In the genomic region with DNA sequence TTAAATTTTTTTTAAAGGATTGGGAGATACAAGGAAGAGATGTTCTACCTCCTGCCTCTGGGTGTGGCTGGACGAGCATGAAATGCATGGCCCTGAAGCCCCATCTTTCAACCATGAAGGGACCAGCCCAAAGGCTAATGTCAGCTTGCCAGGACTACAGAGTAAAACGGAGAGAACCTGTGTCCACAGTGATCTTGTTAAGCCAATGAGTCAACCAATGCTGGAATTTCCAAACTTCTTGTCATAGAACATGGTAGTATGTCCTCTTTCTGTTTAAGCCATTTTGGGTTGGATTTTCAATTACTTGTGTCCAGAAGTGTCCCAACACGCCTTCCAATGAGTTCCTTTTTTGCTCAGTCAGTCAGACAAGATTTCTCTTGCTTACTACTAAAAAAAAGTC, we compare ENCODE assay signal across 18 cellular contexts.
"Had no signal": no experiment of that assay in that cellular context is flagged by ENCODE, and none has a peak within 500 bp of the region (broad histone marks: within the 10 kb centered on the region; RNA-seq: fewer than 3 reads in every experiment).

No MANE protein-coding gene starts in this region.

- H3K9me3 ChIP-seq: esophagus muscularis mucosa, heart right ventricle, mucosa of descending colon, neutrophil, right atrium auricular region, suprapubic skin, thyroid gland, uterus had no signal

- H3K9me3 Mint-ChIP-seq: dendritic cell treated with granulocyte-macrophage colony-stimulating factor and Interleukin-4, amounts not matched to agents 40 ng/mL and 50 ng/mL, for 4 days; naive thymus-derived CD8-positive, alpha-beta T cell; type B pancreatic cell had no signal

- H3K4me2 ChIP-seq: smooth muscle cell had no signal

- H3K4me3 ChIP-seq: esophagus muscularis mucosa, heart right ventricle, mucosa of descending colon, right atrium auricular region, smooth muscle cell, suprapubic skin, thyroid gland, uterus had no signal

- H3K36me3 ChIP-seq: esophagus muscularis mucosa, heart right ventricle, neutrophil, right atrium auricular region, suprapubic skin, thyroid gland, uterus had no signal

- H3K4me1 ChIP-seq: esophagus muscularis mucosa, right atrium auricular region, suprapubic skin, uterus had no signal

- H3K27ac ChIP-seq: esophagus muscularis mucosa, heart right ventricle, neutrophil, right atrium auricular region, suprapubic skin, thyroid gland, uterus had no signal

- ATAC-seq: heart right ventricle; mucosa of descending colon; naive thymus-derived CD8-positive, alpha-beta T cell had no signal

- H3K4me3 Mint-ChIP-seq: dendritic cell treated with granulocyte-macrophage colony-stimulating factor and Interleukin-4, amounts not matched to agents 40 ng/mL and 50 ng/mL, for 4 days; naive thymus-derived CD8-positive, alpha-beta T cell; type B pancreatic cell had no signal

- H3K36me3 Mint-ChIP-seq: naive thymus-derived CD8-positive, alpha-beta T cell; type B pancreatic cell had no signal

- H3K27me3 ChIP-seq: esophagus muscularis mucosa, heart right ventricle, neutrophil, right atrium auricular region, suprapubic skin, thyroid gland, uterus had no signal

- DNase-seq: cerebellar nuclear complex; heart right ventricle; hypothalamus; kidney glomerular epithelial cell; mucosa of descending colon; posterior cingulate gyrus; stimulated activated CD4-positive, alpha-beta T cell treated with anti-CD3 and anti-CD28 coated beads, Interleukin-2, amount 100 ng/mL, for 48 hours; stimulated activated naive CD4-positive, alpha-beta T cell treated with Interleukin-2 at 50 U/mL for 16 hours; thyroid gland; uterus had no signal

- H3K27ac Mint-ChIP-seq: dendritic cell treated with granulocyte-macrophage colony-stimulating factor and Interleukin-4, amounts not matched to agents 40 ng/mL and 50 ng/mL, for 4 days; naive thymus-derived CD8-positive, alpha-beta T cell; type B pancreatic cell had no signal

- H3K27me3 Mint-ChIP-seq: type B pancreatic cell had no signal
